ENCODE assay signal across 8 cellular contexts in the genomic region with DNA sequence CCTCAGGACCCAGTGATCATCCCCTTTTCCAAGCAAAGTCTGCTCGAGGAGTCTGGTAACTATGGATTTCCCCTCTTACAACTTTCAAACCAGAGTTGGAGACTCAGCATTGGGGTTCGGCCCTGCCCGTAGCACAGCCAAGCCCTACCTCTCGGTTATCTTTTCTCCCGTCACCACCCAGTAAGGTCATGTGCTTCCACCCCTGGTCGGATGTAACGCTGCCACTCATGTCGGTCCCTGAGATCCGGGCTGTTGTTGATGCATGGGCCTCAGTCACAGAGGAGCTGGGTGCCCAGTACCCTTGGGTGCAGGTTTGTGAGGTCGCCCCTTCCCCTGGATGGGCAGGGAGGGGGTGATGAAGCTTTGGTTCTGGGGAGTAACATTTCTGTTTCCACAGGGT. TPM values are rescaled to one million over a fixed set of nuclear protein-coding genes. Genes with fewer than 3 reads are reported as not detected.
DNase-seq lines count a peak whose midpoint lies in the region; ATAC-seq and TF ChIP-seq lines count a peak whose summit lies in the region.

No MANE protein-coding gene starts in this region.

- H3K4me1 ChIP-seq in BLaER1 (peaks cover 33% of the 10 kb centered on the region), ectodermal cell (ENCODE audit: control insufficient read depth, insufficient read depth, low read length) (peaks cover 32% of the 10 kb centered on the region)

- peaks cover 36% of the 10 kb centered on the region for H3K36me3 ChIP-seq in BLaER1
- peaks cover 7% of the 10 kb centered on the region for H3K36me3 ChIP-seq in ectodermal cell (ENCODE audit: control insufficient read depth, insufficient read depth, low read length)

- H3K27ac ChIP-seq in BLaER1 = peak overlapping the region; percentile 86
- H3K27ac ChIP-seq in ectodermal cell (ENCODE audit: insufficient read depth, low read depth, low read length, poor library complexity, severe bottlenecking) = no peak overlapping the region

- no peak for TF ChIP-seq CTCF in NB4 (IDR thresholded peaks at IDR 0.05; ENCODE audit: low read depth, low read length)
- TF ChIP-seq CTCF in nephron (IDR thresholded peaks at IDR 0.05; ENCODE audit: unreplicated experiment in 3 of 3) = no peak

- DNase-seq in NB4 (ENCODE audit: low read depth) (no peak), AG08395 (ENCODE audit: low spot score) (no peak), SW 1271 (lab: John Stamatoyannopoulos, UW) (no peak), GDM1 (lab: John Stamatoyannopoulos, UW) (no peak)

- no peaks in the 10 kb centered on the region for H3K27me3 Mint-ChIP-seq in nephron (ENCODE audit: low read depth)

- no peak for TF ChIP-seq POLR2A in NB4 (IDR thresholded peaks at IDR 0.05; ENCODE audit: extremely low read depth, insufficient read length)

- H3K27me3 ChIP-seq in BLaER1 (no peaks in the 10 kb centered on the region), ectodermal cell (ENCODE audit: control insufficient read depth, insufficient read depth, low read length, poor library complexity, severe bottlenecking) (no peaks in the 10 kb centered on the region)

- peaks cover 33% of the 10 kb centered on the region for H3K36me3 Mint-ChIP-seq in nephron (ENCODE audit: low read depth)

- H3K4me3 Mint-ChIP-seq in nephron = peak overlapping the region; percentile 90 to 96 (median 91)

- no peak for ATAC-seq in HG02884 (IDR thresholded peaks at IDR 0.05; ENCODE audit: unreplicated experiment)

- H3K9me3 Mint-ChIP-seq in nephron = no peaks in the 10 kb centered on the region

- H3K4me2 ChIP-seq in BLaER1 = peak overlapping the region; percentile 99

- peak overlapping the region; percentile 87 for H3K9ac ChIP-seq in BLaER1

- peaks cover 20% of the 10 kb centered on the region for H4K20me1 ChIP-seq in BLaER1

- WGBS in ectodermal cell, 2 experiments = 88 to 91% methylated on average over 10 of the region's 10 CpGs

- peaks cover 51% of the 10 kb centered on the region for H3K4me1 Mint-ChIP-seq in nephron

- H3K9me3 ChIP-seq in BLaER1 (no peaks in the 10 kb centered on the region), ectodermal cell (ENCODE audit: control insufficient read depth, low read length) (no peaks in the 10 kb centered on the region)

- H3K27ac Mint-ChIP-seq in nephron = peak overlapping the region; percentile 95 to 97 (median 97)

- H3K4me3 ChIP-seq in BLaER1 (peak overlapping the region; percentile 90), NB4 (ENCODE audit: low read depth, low read length) (peak overlapping the region; percentile 92), ectodermal cell (ENCODE audit: insufficient read depth, low read depth, low read length) (peak overlapping the region; percentile 49)

RNA-seq across cellular contexts. Expression of a gene that starts 1.2 kb away (rescaled TPM):
- 40.8 TPM for polyA plus RNA-seq in ectodermal cell (2013, experiment 1 of 4)
- polyA plus RNA-seq in ectodermal cell (2013, experiment 2 of 4) = 40.2 TPM
- polyA plus RNA-seq in ectodermal cell (2013, experiment 3 of 4) = 36.7 TPM
- polyA plus RNA-seq in ectodermal cell (2013, experiment 4 of 4) = 37.8 TPM

RNA-seq across cellular contexts. Expression of a gene that starts 4.3 kb away (rescaled TPM):
- 15.4 TPM for polyA plus RNA-seq in ectodermal cell (2013, experiment 1 of 4)
- polyA plus RNA-seq in ectodermal cell (2013, experiment 2 of 4) = 16.4 TPM
- 13.1 TPM for polyA plus RNA-seq in ectodermal cell (2013, experiment 3 of 4)
- polyA plus RNA-seq in ectodermal cell (2013, experiment 4 of 4) = 17.0 TPM

RNA-seq across cellular contexts. Expression of a gene that starts 10.1 kb away (rescaled TPM):
- 82.4 TPM for polyA plus RNA-seq in ectodermal cell (2013, experiment 1 of 4)
- 84.1 TPM for polyA plus RNA-seq in ectodermal cell (2013, experiment 2 of 4)
- 90.7 TPM for polyA plus RNA-seq in ectodermal cell (2013, experiment 3 of 4)
- 92.3 TPM for polyA plus RNA-seq in ectodermal cell (2013, experiment 4 of 4)

RNA-seq across cellular contexts. Expression of a gene that starts 14.8 kb away (rescaled TPM):
- 0.56 TPM for polyA plus RNA-seq in ectodermal cell (2013, experiment 1 of 4)
- polyA plus RNA-seq in ectodermal cell (2013, experiment 2 of 4) = 0.62 TPM
- 0.69 TPM for polyA plus RNA-seq in ectodermal cell (2013, experiment 3 of 4)
- polyA plus RNA-seq in ectodermal cell (2013, experiment 4 of 4) = 0.32 TPM

RNA-seq across cellular contexts. Expression of a gene that starts 18.8 kb away (rescaled TPM):
- 0.48 TPM for polyA plus RNA-seq in ectodermal cell (2013, experiment 1 of 4)
- polyA plus RNA-seq in ectodermal cell (2013, experiment 2 of 4) = 0.53 TPM
- polyA plus RNA-seq in ectodermal cell (2013, experiment 3 of 4) = 0.96 TPM
- polyA plus RNA-seq in ectodermal cell (2013, experiment 4 of 4) = 0.53 TPM
